Comparison of ENCODE assay signal across 1 cellular context in genomic region chr16:53695070-53695469, GRCh38.
TF ChIP-seq lines count a peak whose summit lies in the region.

No MANE protein-coding gene starts in this region.

TF ChIP-seq in SK-N-SH treated with all-trans-retinoic acid at 6 μM for 48 hours, 23 proteins besides CTCF, POLR2A, EP300 and RAD21 (continued from another document):
- TF ChIP-seq ZFP3 (CRISPR knock-in tag; IDR thresholded peaks at IDR 0.05) = no peak
- no peak for TF ChIP-seq OSR1 (CRISPR knock-in tag; IDR thresholded peaks at IDR 0.05)
- no peak for TF ChIP-seq ZNF8 (CRISPR knock-in tag; IDR thresholded peaks at IDR 0.05)
- no peak for TF ChIP-seq CREB5 (CRISPR knock-in tag; IDR thresholded peaks at IDR 0.05; ENCODE audit: low read depth)
- TF ChIP-seq ZNF565 (CRISPR knock-in tag; conservative IDR thresholded peaks at IDR 0.05; ENCODE audit: low read depth) = no peak
- TF ChIP-seq ZNF70 (CRISPR knock-in tag; IDR thresholded peaks at IDR 0.05) = no peak
- TF ChIP-seq, protein P1, sequence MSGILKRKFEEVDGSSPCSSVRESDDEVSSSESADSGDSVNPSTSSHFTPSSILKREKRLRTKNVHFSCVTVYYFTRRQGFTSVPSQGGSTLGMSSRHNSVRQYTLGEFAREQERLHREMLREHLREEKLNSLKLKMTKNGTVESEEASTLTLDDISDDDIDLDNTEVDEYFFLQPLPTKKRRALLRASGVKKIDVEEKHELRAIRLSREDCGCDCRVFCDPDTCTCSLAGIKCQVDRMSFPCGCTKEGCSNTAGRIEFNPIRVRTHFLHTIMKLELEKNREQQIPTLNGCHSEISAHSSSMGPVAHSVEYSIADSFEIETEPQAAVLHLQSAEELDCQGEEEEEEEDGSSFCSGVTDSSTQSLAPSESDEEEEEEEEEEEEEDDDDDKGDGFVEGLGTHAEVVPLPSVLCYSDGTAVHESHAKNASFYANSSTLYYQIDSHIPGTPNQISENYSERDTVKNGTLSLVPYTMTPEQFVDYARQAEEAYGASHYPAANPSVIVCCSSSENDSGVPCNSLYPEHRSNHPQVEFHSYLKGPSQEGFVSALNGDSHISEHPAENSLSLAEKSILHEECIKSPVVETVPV (CRISPR knock-in tag; IDR thresholded peaks at IDR 0.05) = no peak
